1 cellular context compared by ENCODE assay signal in genomic region chr17:65727243-65727642, GRCh38.
TF ChIP-seq lines count a peak whose summit lies in the region.

No MANE protein-coding gene starts in this region.

TF ChIP-seq in HepG2, 621 proteins besides CTCF, POLR2A, EP300 and RAD21 (continued from another document):
- TF ChIP-seq ZNF800 (CRISPR knock-in tag; IDR thresholded peaks at IDR 0.05) (no peak), NR1H2 (CRISPR knock-in tag; IDR thresholded peaks at IDR 0.05; ENCODE audit: borderline replicate concordance, low read depth) (no peak), ZSCAN25 (CRISPR knock-in tag; IDR thresholded peaks at IDR 0.05) (no peak), ZNF367 (CRISPR knock-in tag; IDR thresholded peaks at IDR 0.05; ENCODE audit: borderline replicate concordance) (no peak), HNRNPUL1 (IDR thresholded peaks at IDR 0.05; ENCODE audit: low read depth, low read length) (no peak), ZNF883 (CRISPR knock-in tag; IDR thresholded peaks at IDR 0.05; ENCODE audit: not compliant biosample characterization) (no peak), ZNF619 (CRISPR knock-in tag; IDR thresholded peaks at IDR 0.05) (no peak), MBD4 (IDR thresholded peaks at IDR 0.05; ENCODE audit: borderline replicate concordance, low read length) (no peak), TRIM22 (IDR thresholded peaks at IDR 0.05) (no peak), ZNF614 (CRISPR knock-in tag; IDR thresholded peaks at IDR 0.05; ENCODE audit: borderline replicate concordance) (no peak), ZNF790 (CRISPR knock-in tag; IDR thresholded peaks at IDR 0.05; ENCODE audit: borderline replicate concordance) (no peak)
